28 cellular contexts compared by ENCODE assay signal in genomic region chr6:12189150-12189549, GRCh38.
"Had no signal": no experiment of that assay in that cellular context is flagged by ENCODE, and none has a peak within 500 bp of the region (broad histone marks: within the 10 kb centered on the region; RNA-seq: fewer than 3 reads in every experiment).

No MANE protein-coding gene starts in this region.

- H3K4me3 ChIP-seq: coronary artery, dorsolateral prefrontal cortex, esophagus muscularis mucosa, gastroesophageal sphincter, heart right ventricle had no signal

- FAIRE-seq: astrocyte, bronchial epithelial cell had no signal

- DNase-seq: activated CD4-positive, alpha-beta memory T cell treated with anti-CD3 and anti-CD28 coated beads, Interleukin-2, amount 10 ng/mL, durations not matched to agents 7 days and 5 days; activated CD4-positive, alpha-beta T cell treated with anti-CD3 and anti-CD28 coated beads for 1 hour; activated CD4-positive, alpha-beta T cell treated with anti-CD3 and anti-CD28 coated beads for 4 hours; activated CD4-positive, alpha-beta T cell treated with anti-CD3 and anti-CD28 coated beads, Interleukin-2, amount 10 ng/mL, durations not matched to agents 7 days and 5 days; activated CD4-positive, alpha-beta T cell treated with anti-CD3 and anti-CD28 coated beads, Interleukin-2, amount 50 U/mL, for 4 hours; activated CD8-positive, alpha-beta memory T cell treated with anti-CD3 and anti-CD28 coated beads, Interleukin-2, amount 50 U/mL, for 48 hours; activated gamma-delta T cell; activated naive CD4-positive, alpha-beta T cell; activated naive CD4-positive, alpha-beta T cell treated with anti-CD3 and anti-CD28 coated beads, Interleukin-2, amount 50 U/mL, for 16 hours; activated T-cell treated with anti-CD3 and anti-CD28 coated beads for 4 hours; activated T-cell treated with anti-CD3 and anti-CD28 coated beads, Interleukin-2, amount 50 U/mL, for 24 hours; activated T-cell treated with anti-CD3 and anti-CD28 coated beads, Interleukin-2, amount 50 U/mL, for 72 hours; amniotic stem cell; anterior cingulate cortex; brain microvascular endothelial cell; dorsolateral prefrontal cortex; effector memory CD4-positive, alpha-beta T cell; endodermal cell; erythroblast; foreskin keratinocyte; heart right ventricle; T-cell; T-helper 9 cell had no signal

- ATAC-seq: activated T-cell treated with anti-CD3 and anti-CD28 coated beads, Interleukin-2, amount 50 U/mL, for 72 hours; foreskin keratinocyte; gastroesophageal sphincter; heart right ventricle; T-cell had no signal

- H3K4me1 ChIP-seq: esophagus muscularis mucosa, gastroesophageal sphincter, heart right ventricle had no signal

- H3K36me3 ChIP-seq: brain microvascular endothelial cell, esophagus muscularis mucosa, gastroesophageal sphincter, heart right ventricle had no signal

- H3K9me3 ChIP-seq: esophagus muscularis mucosa, heart right ventricle had no signal

- H3K27ac ChIP-seq: brain microvascular endothelial cell, coronary artery, dorsolateral prefrontal cortex, esophagus muscularis mucosa, foreskin keratinocyte, gastroesophageal sphincter, heart right ventricle had no signal
